Comparison of ENCODE assay signal across 8 cellular contexts in genomic region chr2:25664531-25665307, GRCh38. TPM values are rescaled to one million over a fixed set of nuclear protein-coding genes. Genes with fewer than 3 reads are reported as not detected.
DNase-seq lines count a peak whose midpoint lies in the region; ATAC-seq, FAIRE-seq and TF ChIP-seq lines count a peak whose summit lies in the region.

No MANE protein-coding gene starts in this region.

- 26 to 27% methylated on average over 11 of the region's 11 CpGs for WGBS in aorta, 2 donors

- H3K4me3 ChIP-seq in epithelial cell of proximal tubule (ENCODE audit: low read depth, low read length) (no peak overlapping the region), mucosa of descending colon (no peak overlapping the region), aorta (ENCODE audit: low read length in 2 of 2) (no peak overlapping the region)

- peak; percentile 68 for TF ChIP-seq CTCF in D721Med (IDR thresholded peaks at IDR 0.05; ENCODE audit: insufficient read depth, missing control alignments)
- peak; percentile 92 for TF ChIP-seq CTCF in epithelial cell of proximal tubule (conservative IDR thresholded peaks at IDR 0.05; ENCODE audit: low read depth, low read length)
- peak; percentile 49 for TF ChIP-seq CTCF in mucosa of descending colon (IDR thresholded peaks at IDR 0.05)

- no peak for FAIRE-seq in D721Med (lab: Jason Lieb, UNC)

- H3K36me3 ChIP-seq in mucosa of descending colon (ENCODE audit: low read depth), result no peaks in the 10 kb centered on the region
- H3K36me3 ChIP-seq in aorta (ENCODE audit: control insufficient read depth in 1 of 2, insufficient read depth in 2 of 2, low read length in 1 of 2), result no peaks in the 10 kb centered on the region

- H3K9me3 ChIP-seq in mucosa of descending colon (no peaks in the 10 kb centered on the region), aorta (ENCODE audit: control insufficient read depth, low read length) (no peaks in the 10 kb centered on the region)

- ATAC-seq in mucosa of descending colon (peak; percentile 82), aorta (ENCODE audit: low FRiP score) (peak; percentile 88), GM18502 (IDR thresholded peaks at IDR 0.05; ENCODE audit: poor library complexity, unreplicated experiment) (no peak)

- CTCF ChIA-PET in HEK293T (lab: Yijun Ruan, JAX), result interaction anchor here (0.6 to 3.1 kb wide), 12 partner anchors 11 to 355 kb away, joined by 3 to 47 read pairs (median 4); no protein-coding TSS in a partner anchor

- DNase-seq in D721Med (ENCODE audit: insufficient read length, low spot score) (no peak), HEK293T (ENCODE audit: extremely low spot score) (peak; percentile 70), SK-N-DZ (ENCODE audit: low spot score) (peak; percentile 30), epithelial cell of proximal tubule (ENCODE audit: low read depth) (no peak), mucosa of descending colon (peak in 2 of 3 donors; percentile 34 to 70), aorta (peak; percentile 70 to 80), NCI-H1092 (lab: John Stamatoyannopoulos, UW) (no peak)

- POLR2A ChIA-PET in HEK293T (lab: Yijun Ruan, JAX), result interaction anchor here (1.8 kb wide), 1 partner anchor 57 kb away, joined by 10 read pairs; no protein-coding TSS in a partner anchor

- intact Hi-C loops in mucosa of descending colon (cut with DNase I, micrococcal nuclease), result no loop called here
- intact Hi-C loops in aorta (cut with DNase I), result loop anchor here (1.0 to 2.0 kb wide), 2 partner anchors 57 to 58 kb away; no protein-coding TSS in a partner anchor

- H3K27me3 ChIP-seq in aorta (ENCODE audit: control insufficient read depth in 1 of 2, insufficient read depth in 2 of 2, low read length in 1 of 2), result no peaks in the 10 kb centered on the region

- no peak overlapping the region for H3K27ac ChIP-seq in aorta (ENCODE audit: low read depth in 1 of 2, low read length in 2 of 2)

- no peaks in the 10 kb centered on the region for H3K4me1 ChIP-seq in mucosa of descending colon (ENCODE audit: low read depth)
- H3K4me1 ChIP-seq in aorta (ENCODE audit: control insufficient read depth in 1 of 2, insufficient read depth in 2 of 2, low read length in 2 of 2), result no peaks in the 10 kb centered on the region

TF ChIP-seq in HEK293T, 16 proteins besides CTCF, POLR2A, EP300 and RAD21:
- TF ChIP-seq PKNOX1 (IDR thresholded peaks at IDR 0.05), result no peak
- no peak for TF ChIP-seq SP1 (IDR thresholded peaks at IDR 0.05)
- no peak for TF ChIP-seq ARNT (IDR thresholded peaks at IDR 0.05)
- TF ChIP-seq SUZ12 (IDR thresholded peaks at IDR 0.05), result no peak
- TF ChIP-seq TARDBP (IDR thresholded peaks at IDR 0.05), result no peak
- no peak for TF ChIP-seq BHLHE40 (IDR thresholded peaks at IDR 0.05; ENCODE audit: borderline replicate concordance)
- TF ChIP-seq NFRKB (IDR thresholded peaks at IDR 0.05), result no peak
- no peak for TF ChIP-seq FOXA1 (IDR thresholded peaks at IDR 0.05)
- no peak for TF ChIP-seq CTBP1 (IDR thresholded peaks at IDR 0.05; ENCODE audit: borderline replicate concordance)
- no peak for TF ChIP-seq FOXK2 (IDR thresholded peaks at IDR 0.05)
- no peak for TF ChIP-seq L3MBTL2 (conservative IDR thresholded peaks at IDR 0.05)
- TF ChIP-seq FOXM1 (IDR thresholded peaks at IDR 0.05; ENCODE audit: borderline replicate concordance), result no peak
- TF ChIP-seq ELF4 (IDR thresholded peaks at IDR 0.05), result no peak

RNA-seq across cellular contexts. Expression of gene DTNB, which starts 8.7 kb away (rescaled TPM):
- polyA plus RNA-seq in SK-N-DZ (2014; cell fraction: cytosol; rRNA removed), result 12.9 and 13.8 TPM in 2 replicates
- polyA plus RNA-seq in SK-N-DZ (2014; cell fraction: nucleus; rRNA removed), result 13.7 and 15.6 TPM in 2 replicates
- total RNA-seq in epithelial cell of proximal tubule (4.8 and 5.6 TPM in 2 replicates), mucosa of descending colon (1 to 10 TPM; 4.8 to 8.8 (median 7.2) TPM), aorta (10 to 100 TPM; 16.8 to 33.7 TPM)
- polyA plus RNA-seq in aorta, result 10 to 100 TPM; 14.7 to 17.5 TPM

Comparison
In these comparisons a context has a peak if more than half of its experiments do, and no peak if none do; other contexts are left out.
1. DNase-seq: peak in HEK293T (single experiment), SK-N-DZ (single experiment), mucosa of descending colon (2 of 3) and aorta (2 of 2); none in D721Med (single experiment), epithelial cell of proximal tubule (single experiment) and NCI-H1092 (single experiment).
2. intact Hi-C loops: an anchor here in aorta (1.0 to 2.0 kb wide); none called in mucosa of descending colon.
3. Peak in every context shown above with its lines, with median percentiles within 50 percentile points of each other: CTCF ChIP-seq.